Comparison of ENCODE assay signal across 1 cellular context in the genomic region with DNA sequence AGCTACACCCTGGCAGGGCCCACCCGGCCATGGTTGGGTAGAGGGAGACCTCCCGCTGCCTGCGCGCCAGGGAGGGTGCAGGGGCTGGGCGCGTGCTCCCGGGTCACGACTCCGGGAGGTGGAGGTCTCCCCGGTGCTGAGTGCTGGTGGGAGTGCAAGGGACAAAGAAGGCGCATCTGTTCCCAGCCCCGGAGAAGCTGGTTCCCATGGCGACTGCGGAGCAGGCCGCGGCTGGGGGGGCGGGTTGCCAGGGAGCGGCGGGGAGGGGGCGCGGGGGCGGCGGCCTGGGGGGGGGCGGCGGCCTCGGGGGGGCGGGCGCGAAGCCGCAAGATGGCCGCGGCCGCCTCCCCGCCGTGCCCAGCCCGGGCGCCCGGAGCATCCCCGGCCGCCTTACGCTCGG.
TF ChIP-seq lines count a peak whose summit lies in the region.

No MANE protein-coding gene starts in this region.

TF ChIP-seq in SK-N-SH, 30 proteins besides CTCF, POLR2A, EP300 and RAD21 (continued from another document):
- no peak for TF ChIP-seq PBX3 (IDR thresholded peaks at IDR 0.05)
- TF ChIP-seq RCOR1 (IDR thresholded peaks at IDR 0.05; ENCODE audit: low read length), result no peak
- TF ChIP-seq FOXM1 (IDR thresholded peaks at IDR 0.05; ENCODE audit: low read depth), result no peak
- TF ChIP-seq FOXJ3 (CRISPR knock-in tag; IDR thresholded peaks at IDR 0.05), result no peak; the same call in 1 of the 2 replicates
- no peak for TF ChIP-seq TCF12 (IDR thresholded peaks at IDR 0.05)
- TF ChIP-seq, protein P1, sequence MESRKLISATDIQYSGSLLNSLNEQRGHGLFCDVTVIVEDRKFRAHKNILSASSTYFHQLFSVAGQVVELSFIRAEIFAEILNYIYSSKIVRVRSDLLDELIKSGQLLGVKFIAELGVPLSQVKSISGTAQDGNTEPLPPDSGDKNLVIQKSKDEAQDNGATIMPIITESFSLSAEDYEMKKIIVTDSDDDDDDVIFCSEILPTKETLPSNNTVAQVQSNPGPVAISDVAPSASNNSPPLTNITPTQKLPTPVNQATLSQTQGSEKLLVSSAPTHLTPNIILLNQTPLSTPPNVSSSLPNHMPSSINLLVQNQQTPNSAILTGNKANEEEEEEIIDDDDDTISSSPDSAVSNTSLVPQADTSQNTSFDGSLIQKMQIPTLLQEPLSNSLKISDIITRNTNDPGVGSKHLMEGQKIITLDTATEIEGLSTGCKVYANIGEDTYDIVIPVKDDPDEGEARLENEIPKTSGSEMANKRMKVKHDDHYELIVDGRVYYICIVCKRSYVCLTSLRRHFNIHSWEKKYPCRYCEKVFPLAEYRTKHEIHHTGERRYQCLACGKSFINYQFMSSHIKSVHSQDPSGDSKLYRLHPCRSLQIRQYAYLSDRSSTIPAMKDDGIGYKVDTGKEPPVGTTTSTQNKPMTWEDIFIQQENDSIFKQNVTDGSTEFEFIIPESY (IDR thresholded peaks at IDR 0.05; ENCODE audit: borderline replicate concordance, low read depth), result no peak
- no peak for TF ChIP-seq FOSL2 (IDR thresholded peaks at IDR 0.05; ENCODE audit: borderline replicate concordance, low read depth)
- no peak for TF ChIP-seq GATA2 (CRISPR knock-in tag; IDR thresholded peaks at IDR 0.05)
- no peak for TF ChIP-seq MXI1 (IDR thresholded peaks at IDR 0.05; ENCODE audit: low read depth, low read length)
- TF ChIP-seq RXRA (IDR thresholded peaks at IDR 0.05; ENCODE audit: borderline replicate concordance, low read depth), result no peak
